ENCODE assay signal across 1 cellular context in genomic region chr9:75027187-75028107, GRCh38.
TF ChIP-seq lines count a peak whose summit lies in the region.

No MANE protein-coding gene starts in this region.

TF ChIP-seq in HepG2, 621 proteins besides CTCF, POLR2A, EP300 and RAD21 (continued from another document and continues in another):
- TF ChIP-seq PRDM15 (CRISPR knock-in tag; IDR thresholded peaks at IDR 0.05): no peak
- TF ChIP-seq HOXA5 (CRISPR knock-in tag; IDR thresholded peaks at IDR 0.05): peak; percentile 51; the same call in 1 of the 2 replicates
- no peak for TF ChIP-seq ZNF770 (CRISPR knock-in tag; IDR thresholded peaks at IDR 0.05)
- TF ChIP-seq ZFP37 (CRISPR knock-in tag; IDR thresholded peaks at IDR 0.05; ENCODE audit: borderline replicate concordance): no peak
- TF ChIP-seq TCF7L2 (IDR thresholded peaks at IDR 0.05; ENCODE audit: low read depth, low read length): no peak
- TF ChIP-seq ZC3H13 (CRISPR knock-in tag; IDR thresholded peaks at IDR 0.05): no peak
- TF ChIP-seq TFAP4 (IDR thresholded peaks at IDR 0.05; ENCODE audit: borderline replicate concordance, low read depth): peak; percentile 47; the same call in 1 of the 2 replicates
- no peak for TF ChIP-seq NONO (IDR thresholded peaks at IDR 0.05)
- TF ChIP-seq NONO (CRISPR knock-in tag; conservative IDR thresholded peaks at IDR 0.05): no peak
- no peak for TF ChIP-seq ZMAT5 (CRISPR knock-in tag; IDR thresholded peaks at IDR 0.05; ENCODE audit: borderline replicate concordance, low read depth)
- TF ChIP-seq IKZF5 (CRISPR knock-in tag; IDR thresholded peaks at IDR 0.05): no peak; the same call in none of the 2 replicates
- no peak for TF ChIP-seq ZNF781 (CRISPR knock-in tag; IDR thresholded peaks at IDR 0.05; ENCODE audit: borderline replicate concordance, not compliant biosample characterization)
- TF ChIP-seq ZBTB20 (CRISPR knock-in tag; IDR thresholded peaks at IDR 0.05; ENCODE audit: borderline replicate concordance, low read depth): no peak
- TF ChIP-seq ATF7-NPFF (CRISPR knock-in tag; IDR thresholded peaks at IDR 0.05; ENCODE audit: low read depth): no peak
- TF ChIP-seq GABPB1 (CRISPR knock-in tag; IDR thresholded peaks at IDR 0.05): no peak
- no peak for TF ChIP-seq BHLHE40 (IDR thresholded peaks at IDR 0.05; ENCODE audit: low read length)
- no peak for TF ChIP-seq ZFP36 (IDR thresholded peaks at IDR 0.05; ENCODE audit: borderline replicate concordance, low read depth, low read length, partially characterized antibody)
- TF ChIP-seq ZNF605 (CRISPR knock-in tag; IDR thresholded peaks at IDR 0.05): peak; percentile 58; the same call in 1 of the 2 replicates
- 0 out of 2 replicates have a peak, but pooled peaks have one; percentile 16 for TF ChIP-seq ATF3 (CRISPR knock-in tag; IDR thresholded peaks at IDR 0.05)
- no peak for TF ChIP-seq PHF21A (CRISPR knock-in tag; IDR thresholded peaks at IDR 0.05)
- TF ChIP-seq NFKB2 (CRISPR knock-in tag; IDR thresholded peaks at IDR 0.05; ENCODE audit: borderline replicate concordance): no peak; the same call in 1 of the 2 replicates
- no peak for TF ChIP-seq HNRNPUL1 (IDR thresholded peaks at IDR 0.05; ENCODE audit: low read depth, low read length)
- no peak for TF ChIP-seq ZNF281 (CRISPR knock-in tag; IDR thresholded peaks at IDR 0.05; ENCODE audit: borderline replicate concordance)
- no peak for TF ChIP-seq CENPBD1 (CRISPR knock-in tag; IDR thresholded peaks at IDR 0.05; ENCODE audit: borderline replicate concordance, low read depth)
- no peak for TF ChIP-seq SSRP1 (CRISPR knock-in tag; IDR thresholded peaks at IDR 0.05)
- no peak for TF ChIP-seq TEAD2 (CRISPR knock-in tag; IDR thresholded peaks at IDR 0.05)
- TF ChIP-seq KLF11 (CRISPR knock-in tag; IDR thresholded peaks at IDR 0.05): no peak
- no peak for TF ChIP-seq IRF1 (CRISPR knock-in tag; IDR thresholded peaks at IDR 0.05; ENCODE audit: low read depth)
- TF ChIP-seq ZNF557 (CRISPR knock-in tag; IDR thresholded peaks at IDR 0.05): no peak
- no peak for TF ChIP-seq ZBTB43 (CRISPR knock-in tag; conservative IDR thresholded peaks at IDR 0.05)
- no peak for TF ChIP-seq HNRNPH1 (optimal IDR thresholded peaks at IDR 0.05; ENCODE audit: low read depth, low read length)
- TF ChIP-seq CAMTA2 (CRISPR knock-in tag; IDR thresholded peaks at IDR 0.05; ENCODE audit: borderline replicate concordance): no peak
- TF ChIP-seq ZBTB2 (CRISPR knock-in tag; IDR thresholded peaks at IDR 0.05; ENCODE audit: low read depth): no peak
- no peak for TF ChIP-seq ZNF703 (CRISPR knock-in tag; IDR thresholded peaks at IDR 0.05; ENCODE audit: borderline replicate concordance)
- TF ChIP-seq POLR2AphosphoS2 (IDR thresholded peaks at IDR 0.05; ENCODE audit: low read depth, low read length): no peak
- no peak; the same call in 1 of the 2 replicates for TF ChIP-seq ARNT2 (CRISPR knock-in tag; IDR thresholded peaks at IDR 0.05; ENCODE audit: low read depth)
- peak; percentile 71; the same call in 1 of the 2 replicates for TF ChIP-seq ZSCAN31 (CRISPR knock-in tag; IDR thresholded peaks at IDR 0.05; ENCODE audit: low read depth)
- TF ChIP-seq FOSL1 (CRISPR knock-in tag; IDR thresholded peaks at IDR 0.05; ENCODE audit: borderline replicate concordance): no peak
- TF ChIP-seq RARA (CRISPR knock-in tag; IDR thresholded peaks at IDR 0.05): 0 out of 2 replicates have a peak, but pooled peaks have one; percentile 40
- TF ChIP-seq ISL2 (CRISPR knock-in tag; IDR thresholded peaks at IDR 0.05): no peak
- TF ChIP-seq ZGPAT (CRISPR knock-in tag; IDR thresholded peaks at IDR 0.05): no peak
- TF ChIP-seq ZNF24 (IDR thresholded peaks at IDR 0.05): no peak
- TF ChIP-seq SNAPC2 (CRISPR knock-in tag; IDR thresholded peaks at IDR 0.05): no peak
- TF ChIP-seq TFDP2 (CRISPR knock-in tag; IDR thresholded peaks at IDR 0.05): no peak; the same call in 1 of the 2 replicates
- no peak for TF ChIP-seq NFYC (CRISPR knock-in tag; IDR thresholded peaks at IDR 0.05)
- TF ChIP-seq ZNF282 (IDR thresholded peaks at IDR 0.05; ENCODE audit: partially characterized antibody): no peak
